9 cellular contexts compared by ENCODE assay signal in genomic region chr17:50055426-50056216, GRCh38. TPM values are rescaled to one million over a fixed set of nuclear protein-coding genes. Genes with fewer than 3 reads are reported as not detected.
DNase-seq lines count a peak whose midpoint lies in the region; ATAC-seq lines count a peak whose summit lies in the region.
"Had no signal": no experiment of that assay in that cellular context is flagged by ENCODE, and none has a peak within 500 bp of the region (broad histone marks: within the 10 kb centered on the region; RNA-seq: fewer than 3 reads in every experiment).

ITGA3 (plus strand) TSS chr17:50056110; CDS start chr17:50056440, 330 bp downstream.

- no peak within 1 kb of the TSS for H2BK5ac ChIP-seq in mesendoderm (ENCODE audit: low read length)

- H3K4me2 ChIP-seq in mesendoderm (ENCODE audit: low read length): peak within 1 kb of the TSS; percentile 53

- no peak within 1 kb of the TSS for H2BK120ac ChIP-seq in mesendoderm (ENCODE audit: low read depth, low read length)

- no peak within 1 kb of the TSS for H4K5ac ChIP-seq in mesendoderm (ENCODE audit: low read length)

- peak within 1 kb of the TSS; percentile 66 for H3K9ac ChIP-seq in mesendoderm (ENCODE audit: low read length)

- no peaks in the 10 kb centered on the region for H3K79me2 ChIP-seq in mesendoderm (ENCODE audit: control insufficient read depth, insufficient read depth, low read length)

- H3K56ac ChIP-seq in mesendoderm (ENCODE audit: low read length): peak within 1 kb of the TSS; percentile 83

- no peaks in the 10 kb centered on the region for H3K79me1 ChIP-seq in mesendoderm (ENCODE audit: low read length)

- H3K23ac ChIP-seq in mesendoderm (ENCODE audit: low read length): peak within 1 kb of the TSS; percentile 92

- H3K4me1 ChIP-seq in mesendoderm (ENCODE audit: control insufficient read depth, low read depth, low read length): peaks cover 22% of the 10 kb centered on the region

- no peak within 1 kb of the TSS for H4K8ac ChIP-seq in mesendoderm (ENCODE audit: low read depth, low read length)

- H2BK15ac ChIP-seq in mesendoderm (replicated peaks; ENCODE audit: low read depth): no peak within 1 kb of the TSS

- no peaks in the 10 kb centered on the region for H3K36me3 ChIP-seq in mesendoderm (ENCODE audit: control insufficient read depth, insufficient read depth, low read length)
- H3K36me3 ChIP-seq: neutrophil had no signal

- peak within 1 kb of the TSS; percentile 12 for H3K18ac ChIP-seq in mesendoderm (ENCODE audit: low read length)

- in situ Hi-C loops in endometrial microvascular endothelial cells (cut with HindIII; ENCODE audit: inconsistent ontology term, low pct_unique_long_range_greater_than_20kb, low sequenced_read_pairs): no loop called here

- peak; percentile 86 for DNase-seq in DMS79 (lab: John Stamatoyannopoulos, UW)
- DNase-seq in NCI-H748 (lab: John Stamatoyannopoulos, UW; ENCODE audit: unreplicated experiment): peak; percentile 93
- DNase-seq in activated T-cell treated with anti-CD3 and anti-CD28 coated beads for 1 hour (ENCODE audit: low read depth): peak; percentile 52
- peak; percentile 94 for DNase-seq in mesendoderm
- DNase-seq in stimulated activated CD8-positive, alpha-beta memory T cell treated with anti-CD3 and anti-CD28 coated beads, Interleukin-15, amount 100 ng/mL, for 1 hour (ENCODE audit: low read depth): peak; percentile 24

- peak; percentile 44 for ATAC-seq in HG02870 (IDR thresholded peaks at IDR 0.05; ENCODE audit: unreplicated experiment)
- no peak for ATAC-seq in HG03039 (IDR thresholded peaks at IDR 0.05; ENCODE audit: unreplicated experiment)

- H3K27me3 ChIP-seq in mesendoderm (ENCODE audit: insufficient read depth, low read length, poor library complexity): no peaks in the 10 kb centered on the region

- WGBS in mesendoderm (ENCODE audit: extremely low coverage, insufficient coverage, low lambda C conversion rate): no CpG with 5 or more reads among the region's 65 CpGs

- no peak within 1 kb of the TSS for H2AK5ac ChIP-seq in mesendoderm (ENCODE audit: low read length)

- peak within 1 kb of the TSS; percentile 53 for H3K27ac ChIP-seq in mesendoderm (ENCODE audit: low read depth, low read length)
- H3K27ac ChIP-seq: neutrophil had no signal

- no peak within 1 kb of the TSS for H3K4ac ChIP-seq in mesendoderm (ENCODE audit: low read depth, low read length)

- H3K4me3 ChIP-seq in mesendoderm (ENCODE audit: low read length): peak within 1 kb of the TSS; percentile 42

RNA-seq across cellular contexts. Expression of gene ITGA3, which starts in this region (rescaled TPM):
- 255 TPM for total RNA-seq in endometrial microvascular endothelial cells (ENCODE audit: inconsistent ontology term)
- polyA plus RNA-seq in mesendoderm (2013, experiment 1 of 2): 13.0 TPM
- 13.2 TPM for polyA plus RNA-seq in mesendoderm (2013, experiment 2 of 2)

Comparison
In these comparisons a context has a peak if more than half of its experiments do, and no peak if none do; other contexts are left out.
1. DNase-seq: peak in every context shown above with its lines; median percentile 94 in mesendoderm; 93 in NCI-H748; 86 in DMS79; 52 in activated T-cell treated with anti-CD3 and anti-CD28 coated beads for 1 hour; 24 in stimulated activated CD8-positive, alpha-beta memory T cell treated with anti-CD3 and anti-CD28 coated beads, Interleukin-15, amount 100 ng/mL, for 1 hour.